Comparison of ENCODE assay signal across 9 cellular contexts in the genomic region with DNA sequence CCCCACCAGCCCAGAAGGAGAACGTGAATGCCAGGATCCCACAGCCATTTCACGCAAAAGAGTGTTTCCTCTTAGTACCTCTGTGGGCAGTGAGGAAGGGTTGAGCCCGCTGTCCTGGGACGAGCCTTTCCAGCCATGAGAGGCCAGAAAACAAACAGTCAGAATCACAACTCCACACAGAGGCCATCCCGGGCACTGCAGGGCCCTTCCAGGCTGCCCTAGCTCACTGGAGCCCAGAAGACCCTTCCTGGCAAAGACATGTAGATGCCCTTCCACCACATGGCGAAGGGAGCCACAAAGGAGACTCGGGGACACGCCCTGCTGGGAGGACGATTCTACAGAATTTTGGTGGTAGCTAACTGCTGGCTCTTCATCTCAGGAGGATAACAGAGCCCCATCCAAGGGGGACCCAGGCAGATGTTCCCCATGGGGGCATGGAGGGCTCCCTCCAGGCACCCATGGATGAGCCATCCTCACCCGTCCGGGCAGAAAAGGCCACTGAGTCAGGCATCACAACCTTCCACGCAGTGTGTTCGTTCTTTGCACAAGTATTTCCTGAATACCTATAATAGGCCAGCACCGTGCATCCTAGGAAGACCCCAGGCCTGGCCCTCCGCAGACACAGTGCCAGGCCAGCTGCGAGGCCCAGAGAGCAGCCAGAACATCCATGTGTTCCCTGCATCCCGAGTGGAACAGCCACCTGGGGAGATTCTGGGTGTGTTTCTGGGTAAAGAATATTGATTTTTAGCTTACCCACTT. TPM values are rescaled to one million over a fixed set of nuclear protein-coding genes. Genes with fewer than 3 reads are reported as not detected.
DNase-seq lines count a peak whose midpoint lies in the region; TF ChIP-seq lines count a peak whose summit lies in the region.
"Had no signal": no experiment of that assay in that cellular context is flagged by ENCODE, and none has a peak within 500 bp of the region (broad histone marks: within the 10 kb centered on the region; RNA-seq: fewer than 3 reads in every experiment).

No MANE protein-coding gene starts in this region.

- in situ Hi-C loops in Caki2 (cut with HindIII; ENCODE audit: low pct_unique_long_range_greater_than_20kb, low sequenced_read_pairs), result no loop called here

- H3K4me1 Mint-ChIP-seq in nephron, result peaks cover 25% of the 10 kb centered on the region

- DNase-seq in Caki2 (ENCODE audit: low read depth) (peak; percentile 9), NCI-H226 (peak; percentile 30), epithelial cell of esophagus (ENCODE audit: low read depth) (no peak), GOT3 (lab: John Stamatoyannopoulos, UW) (no peak), SW480 (ENCODE audit: low spot score) (no peak), hippocampal formation (lab: John Stamatoyannopoulos, UW) (no peak)
- no peak for DNase-seq in stimulated activated CD4-positive, alpha-beta T cell treated with anti-CD3 and anti-CD28 coated beads, Interleukin-2, amount 100 ng/mL, for 24 hours
- DNase-seq: activated B cell treated with CpG ODN at 0.5 μM for 24 hours had no signal

- H3K36me3 Mint-ChIP-seq in nephron (ENCODE audit: low read depth), result no peaks in the 10 kb centered on the region

- H3K27me3 Mint-ChIP-seq in nephron (ENCODE audit: low read depth), result peaks cover 6% of the 10 kb centered on the region

- TF ChIP-seq CTCF in epithelial cell of esophagus (IDR thresholded peaks at IDR 0.05; ENCODE audit: insufficient read depth, low read depth, low read length, missing control alignments), result peak; percentile 36
- TF ChIP-seq CTCF in nephron (IDR thresholded peaks at IDR 0.05; ENCODE audit: unreplicated experiment in 3 of 3), result peak in 2 of 3 experiments; percentile 38 to 47

- no peak overlapping the region for H3K27ac Mint-ChIP-seq in nephron
- H3K27ac Mint-ChIP-seq: activated B cell treated with CpG ODN at 0.5 μM for 24 hours had no signal

- no peaks in the 10 kb centered on the region for H3K9me3 Mint-ChIP-seq in nephron
- H3K9me3 Mint-ChIP-seq: activated B cell treated with CpG ODN at 0.5 μM for 24 hours had no signal

- H3K4me3 Mint-ChIP-seq in nephron, result no peak overlapping the region
- H3K4me3 Mint-ChIP-seq: activated B cell treated with CpG ODN at 0.5 μM for 24 hours had no signal

- no peak overlapping the region for H3K4me3 ChIP-seq in epithelial cell of esophagus (ENCODE audit: low read length)

RNA-seq across cellular contexts. Expression of a gene that starts 47.2 kb away (rescaled TPM):
- 167 and 248 TPM in 2 replicates for total RNA-seq in Caki2 (2014; rRNA removed; shearing (Covaris generic); ENCODE audit: low replicate concordance)

Comparison
In these comparisons a context has a peak if more than half of its experiments do, and no peak if none do; other contexts are left out.
1. DNase-seq: peak in Caki2 (single experiment) and NCI-H226 (single experiment); none in epithelial cell of esophagus (single experiment), GOT3 (single experiment), SW480 (single experiment), hippocampal formation (0 of 2) and stimulated activated CD4-positive, alpha-beta T cell treated with anti-CD3 and anti-CD28 coated beads, Interleukin-2, amount 100 ng/mL, for 24 hours (0 of 2).